ENCODE assay signal across 8 cellular contexts in the genomic region with DNA sequence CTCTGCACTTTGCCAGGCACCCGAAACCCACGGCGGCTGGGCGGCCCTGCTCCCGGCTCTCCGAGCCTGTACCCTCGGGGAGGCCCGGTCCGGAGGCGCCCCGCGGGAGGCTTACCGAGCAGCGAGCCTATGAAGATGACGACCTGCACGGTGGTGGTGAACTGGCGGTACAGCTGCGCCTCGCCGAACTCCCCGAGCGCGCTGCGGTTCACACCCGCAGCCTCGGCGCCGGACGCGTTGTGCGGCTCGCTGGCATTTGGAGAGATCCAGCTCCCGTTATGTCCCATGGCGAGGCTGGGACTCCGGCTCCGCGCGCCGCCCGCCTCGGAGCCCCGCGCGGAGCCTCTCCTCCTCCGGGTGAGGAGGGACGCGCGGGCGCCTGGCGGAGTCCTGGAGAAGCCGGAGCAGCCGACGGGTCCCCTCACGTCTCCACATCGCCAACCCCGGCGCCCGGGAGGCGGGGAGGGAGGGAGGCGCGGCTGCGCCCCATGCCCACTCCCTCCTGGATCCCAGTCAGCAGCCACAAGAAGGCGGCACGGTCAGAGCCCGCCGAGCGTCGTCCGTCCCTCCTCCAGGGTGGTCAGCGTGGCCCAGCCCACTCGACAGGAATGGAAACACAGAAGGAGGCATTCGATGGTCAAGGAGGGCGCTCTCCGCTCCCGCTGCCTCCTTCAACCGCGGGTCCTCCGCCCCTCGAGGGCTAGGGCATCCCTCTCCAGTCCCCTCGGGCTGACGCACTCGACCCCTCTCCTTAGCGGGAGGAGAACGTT. TPM values are rescaled to one million over a fixed set of nuclear protein-coding genes. Genes with fewer than 3 reads are reported as not detected.
DNase-seq lines count a peak whose midpoint lies in the region; ATAC-seq and TF ChIP-seq lines count a peak whose summit lies in the region.

A gene with protein sequence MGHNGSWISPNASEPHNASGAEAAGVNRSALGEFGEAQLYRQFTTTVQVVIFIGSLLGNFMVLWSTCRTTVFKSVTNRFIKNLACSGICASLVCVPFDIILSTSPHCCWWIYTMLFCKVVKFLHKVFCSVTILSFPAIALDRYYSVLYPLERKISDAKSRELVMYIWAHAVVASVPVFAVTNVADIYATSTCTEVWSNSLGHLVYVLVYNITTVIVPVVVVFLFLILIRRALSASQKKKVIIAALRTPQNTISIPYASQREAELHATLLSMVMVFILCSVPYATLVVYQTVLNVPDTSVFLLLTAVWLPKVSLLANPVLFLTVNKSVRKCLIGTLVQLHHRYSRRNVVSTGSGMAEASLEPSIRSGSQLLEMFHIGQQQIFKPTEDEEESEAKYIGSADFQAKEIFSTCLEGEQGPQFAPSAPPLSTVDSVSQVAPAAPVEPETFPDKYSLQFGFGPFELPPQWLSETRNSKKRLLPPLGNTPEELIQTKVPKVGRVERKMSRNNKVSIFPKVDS (minus strand): TSS at position 527 of the 770 bp plus-strand sequence. CDS start 240 bp downstream, at position 287.

- peaks cover 22% of the 10 kb centered on the region for H3K4me1 Mint-ChIP-seq in MCF 10A (ENCODE audit: insufficient read depth, unreplicated experiment)

- H3K4me3 ChIP-seq in iPS DF 6.9 (ENCODE audit: low read length), result peak within 1 kb of the TSS; percentile 66

- no peaks in the 10 kb centered on the region for H3K9me3 Mint-ChIP-seq in MCF 10A (ENCODE audit: unreplicated experiment)

- H3K27ac ChIP-seq in iPS DF 6.9 (ENCODE audit: low read length), result no peak within 1 kb of the TSS

- H3K27me3 ChIP-seq in iPS DF 6.9 (ENCODE audit: control insufficient read depth, insufficient read depth, low read length), result no peaks in the 10 kb centered on the region

- intact Hi-C loops in MCF 10A (cut with micrococcal nuclease), result no loop called here

- peak within 1 kb of the TSS; percentile 78 for H3K4me3 Mint-ChIP-seq in MCF 10A (ENCODE audit: unreplicated experiment)

- H3K27ac Mint-ChIP-seq in MCF 10A (ENCODE audit: low read depth, unreplicated experiment), result peak within 1 kb of the TSS; percentile 88

- TF ChIP-seq CTCF in GM13976 (IDR thresholded peaks at IDR 0.05; ENCODE audit: borderline replicate concordance, control extremely low read depth, extremely low read depth, insufficient read depth, missing control alignments) (no peak), MCF 10A (IDR thresholded peaks at IDR 0.05; ENCODE audit: unreplicated experiment) (no peak)

- no peaks in the 10 kb centered on the region for H3K9me3 ChIP-seq in iPS DF 6.9 (ENCODE audit: control insufficient read depth, insufficient read depth, low read length)

- DNase-seq in GM13976 (ENCODE audit: low spot score) (peak; percentile 52), T-helper 2 cell (peak in 3 of 5 experiments; percentile 13 to 54 (median 19)), MCF 10A (ENCODE audit: unreplicated experiment) (no peak), iPS DF 6.9 (ENCODE audit: low read depth, low spot score) (no peak), retina (peak; percentile 90), NCI-H774 (lab: John Stamatoyannopoulos, UW) (no peak)

- ATAC-seq in HG03432 (IDR thresholded peaks at IDR 0.05; ENCODE audit: unreplicated experiment), result peak; percentile 21
- ATAC-seq in HG03175 (IDR thresholded peaks at IDR 0.05; ENCODE audit: unreplicated experiment), result no peak

- no peaks in the 10 kb centered on the region for H3K27me3 Mint-ChIP-seq in MCF 10A (ENCODE audit: insufficient read depth, unreplicated experiment)

- in situ Hi-C loops in GM13976 (cut with MboI; ENCODE audit: low sequenced_read_pairs, unreplicated experiment), result loop anchor here (25.0 kb wide), 1 partner anchor 92 kb away; no protein-coding TSS in a partner anchor

- no peaks in the 10 kb centered on the region; the same call in 1 of the 2 replicates for H3K4me1 ChIP-seq in iPS DF 6.9 (ENCODE audit: control insufficient read depth, insufficient read depth, low read length)

- CTCF ChIA-PET in MCF 10A (lab: Yijun Ruan, JAX), result interaction anchor here (0.9 kb wide), 1 partner anchor 31 kb away, joined by 5 read pairs; no protein-coding TSS in a partner anchor

- POLR2A ChIA-PET in MCF 10A (lab: Yijun Ruan, JAX), result interaction anchor here (0.7 to 7.9 kb wide), 4 partner anchors 11 to 41 kb away, joined by 3 to 73 read pairs (median 5); partner anchors contain the start of gene EIF2AK4

- WGBS in iPS DF 6.9 (ENCODE audit: insufficient coverage, insufficient read length), result no CpG with 5 or more reads among the region's 84 CpGs

- H3K36me3 Mint-ChIP-seq in MCF 10A (ENCODE audit: insufficient read depth, unreplicated experiment), result no peaks in the 10 kb centered on the region

- no peaks in the 10 kb centered on the region for H3K36me3 ChIP-seq in iPS DF 6.9 (ENCODE audit: control insufficient read depth, insufficient read depth, low read length)

- no TSS peak for BruUV-seq in MCF 10A (replicated peaks; lab: Mats Ljungman, UMichigan)

RNA-seq across cellular contexts. Expression of the gene that starts here (rescaled TPM):
- 1.8 and 2.3 TPM in 2 replicates for total RNA-seq in MCF 10A (2022)

Comparison
In these comparisons a context has a peak if more than half of its experiments do, and no peak if none do; other contexts are left out.
1. DNase-seq: peak in GM13976 (single experiment), T-helper 2 cell (3 of 5) and retina (single experiment); none in MCF 10A (single experiment), iPS DF 6.9 (single experiment) and NCI-H774 (single experiment).